ENCODE assay signal across 18 cellular contexts in the genomic region with DNA sequence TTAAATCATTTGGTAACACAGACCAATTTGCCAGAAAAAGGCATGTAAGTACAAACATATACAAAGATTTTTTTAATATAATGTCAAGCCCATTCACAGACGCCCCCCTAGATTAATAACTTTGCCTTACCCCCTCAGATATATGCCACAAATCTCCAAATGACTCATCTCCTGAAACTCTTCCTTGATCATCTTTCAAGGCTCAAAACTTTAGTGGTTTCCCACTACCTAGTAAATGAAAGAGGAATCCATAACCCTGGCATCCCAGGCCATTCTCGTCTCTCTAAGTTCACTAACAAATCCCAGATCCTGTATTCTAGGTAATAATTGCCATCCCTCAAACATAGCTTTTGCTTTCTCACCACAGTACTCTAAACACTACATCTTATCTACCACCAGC.
DNase-seq lines count a peak whose midpoint lies in the region; TF ChIP-seq lines count a peak whose summit lies in the region.
"Had no signal": no experiment of that assay in that cellular context is flagged by ENCODE, and none has a peak within 500 bp of the region (broad histone marks: within the 10 kb centered on the region; RNA-seq: fewer than 3 reads in every experiment).

No MANE protein-coding gene starts in this region.

- H3K27ac ChIP-seq in SK-N-SH (ENCODE audit: low read depth in 2 of 2, low read length in 1 of 2) (peak overlapping the region; percentile 73 to 87; a peak in 3 of 4 replicates), osteoblast (ENCODE audit: low read depth, low read length) (peak overlapping the region; percentile 34)
- H3K27ac ChIP-seq: Peyer's patch had no signal

- POLR2A ChIA-PET in SK-N-SH (lab: Yijun Ruan, JAX): no interaction called here

- peak overlapping the region; percentile 23; the same call in 1 of the 2 replicates for H3K9ac ChIP-seq in SK-N-SH

- H3K36me3 ChIP-seq in SK-N-SH (replicated peaks in 1 of 2; ENCODE audit: control insufficient read depth in 1 of 2, insufficient read depth in 2 of 2, low read length in 1 of 2) (peaks cover 14 to 21% of the 10 kb centered on the region in 2 experiments), osteoblast (ENCODE audit: insufficient read depth, low read length) (peaks cover 9% of the 10 kb centered on the region)
- H3K36me3 ChIP-seq: Peyer's patch had no signal

- no peaks in the 10 kb centered on the region for H3K36me3 Mint-ChIP-seq in chondrocyte (ENCODE audit: low read depth)
- H3K36me3 Mint-ChIP-seq in immature natural killer cell: peaks cover 0 to 5% (median 5%) of the 10 kb centered on the region in 3 donors

- H3K4me1 Mint-ChIP-seq in chondrocyte (ENCODE audit: low read depth) (peaks cover 49% of the 10 kb centered on the region), immature natural killer cell (no peaks in the 10 kb centered on the region)
- H3K4me1 Mint-ChIP-seq: CD4-positive, CD25-positive, alpha-beta regulatory T cell had no signal

- DNase-seq in ELR (ENCODE audit: low read depth): peak; percentile 37
- no peak for DNase-seq in SK-N-SH
- DNase-seq in chondrocyte (ENCODE audit: low spot score): no peak
- DNase-seq in osteoblast (ENCODE audit: insufficient read length, low spot score, missing footprints): peak; percentile 19
- DNase-seq in NCI-H187 treated with DMSO at 0.1 percent for 48 hours (lab: John Stamatoyannopoulos, UW): no peak
- DNase-seq in immature natural killer cell: no peak
- DNase-seq in foreskin melanocyte: no peak
- DNase-seq: CD4-positive, CD25-positive, alpha-beta regulatory T cell; DMS79; Kasumi-1; MM.1S; NCI-H1048; NCI-H1436; NCI-H1930; NCI-H748 treated with DMSO at 0.1 percent for 48 hours; Peyer's patch had no signal

- TF ChIP-seq RAD21 in SK-N-SH (IDR thresholded peaks at IDR 0.05; ENCODE audit: low read length): no peak

- H3K4me3 Mint-ChIP-seq in chondrocyte (ENCODE audit: unreplicated experiment) (no peak overlapping the region), immature natural killer cell (no peak overlapping the region)
- H3K4me3 Mint-ChIP-seq: CD4-positive, CD25-positive, alpha-beta regulatory T cell; GM23338 had no signal

- WGBS in SK-N-SH (ENCODE audit: low lambda C conversion rate): 10% methylated on average over 2 of the region's 2 CpGs

- H2AFZ ChIP-seq in SK-N-SH (ENCODE audit: low read depth) (0 out of 2 replicates have a peak overlapping the region, but pooled peaks have one; percentile 7), osteoblast (ENCODE audit: low read length) (peak overlapping the region; percentile 63)
- H2AFZ ChIP-seq: GM23338 had no signal

- TF ChIP-seq CTCF in SK-N-SH (IDR thresholded peaks at IDR 0.05): no peak
- no peak for TF ChIP-seq CTCF in chondrocyte (IDR thresholded peaks at IDR 0.05)
- TF ChIP-seq CTCF in osteoblast (IDR thresholded peaks at IDR 0.05; ENCODE audit: extremely low read depth, low read depth, low read length): no peak

- H3K4me3 ChIP-seq in SK-N-SH (ENCODE audit: low read depth in 2 of 2, low read length in 1 of 2) (no peak overlapping the region), osteoblast (ENCODE audit: insufficient read depth, low read length) (no peak overlapping the region)
- H3K4me3 ChIP-seq: GM23338, HAP-1, Peyer's patch had no signal

- no peaks in the 10 kb centered on the region for H3K9me3 ChIP-seq in SK-N-SH
- no peaks in the 10 kb centered on the region for H3K9me3 ChIP-seq in osteoblast (ENCODE audit: low read depth, low read length)
- H3K9me3 ChIP-seq: HAP-1, Peyer's patch had no signal

- no peaks in the 10 kb centered on the region for H3K9me3 Mint-ChIP-seq in chondrocyte (ENCODE audit: low read depth)
- no peaks in the 10 kb centered on the region for H3K9me3 Mint-ChIP-seq in immature natural killer cell
- H3K9me3 Mint-ChIP-seq: CD4-positive, CD25-positive, alpha-beta regulatory T cell; GM23338 had no signal

- H3K79me2 ChIP-seq in SK-N-SH (ENCODE audit: insufficient read depth) (no peaks in the 10 kb centered on the region; the same call in 1 of the 2 replicates), osteoblast (ENCODE audit: insufficient read depth, low read length) (no peaks in the 10 kb centered on the region)

- H3K27me3 Mint-ChIP-seq in chondrocyte (ENCODE audit: low read depth): no peaks in the 10 kb centered on the region
- peaks cover 0 to 4% (median 0%) of the 10 kb centered on the region in 3 donors for H3K27me3 Mint-ChIP-seq in immature natural killer cell (ENCODE audit: low read depth in 3 of 3)

- H4K20me1 ChIP-seq in SK-N-SH (ENCODE audit: insufficient read depth) (no peaks in the 10 kb centered on the region), osteoblast (ENCODE audit: insufficient read depth, low read length) (no peaks in the 10 kb centered on the region)

- TF ChIP-seq EP300 in SK-N-SH (IDR thresholded peaks at IDR 0.05; ENCODE audit: borderline replicate concordance in 1 of 2, low read depth in 1 of 2, low read length in 1 of 2): peak in 1 of 2 experiments; percentile 54; a peak in 1 of 4 replicates

- H3K4me1 ChIP-seq in SK-N-SH (ENCODE audit: control insufficient read depth in 1 of 2, insufficient read depth in 2 of 2, low read depth in 1 of 2, low read length in 1 of 2) (peaks cover 0 to 38% of the 10 kb centered on the region in 2 experiments; a peak in 3 of 4 replicates), osteoblast (ENCODE audit: insufficient read depth, low read length) (peaks cover 46% of the 10 kb centered on the region)
- H3K4me1 ChIP-seq: HAP-1, Peyer's patch had no signal

- no peaks in the 10 kb centered on the region; the same call in 1 of the 2 replicates for H3K9me2 ChIP-seq in SK-N-SH

- CTCF ChIA-PET in SK-N-SH (lab: Yijun Ruan, JAX): interaction anchor here (0.8 to 1.3 kb wide), 2 partner anchors 10 to 62 kb away, joined by 3 read pairs; a partner anchor contains a TSS

- H3K27ac Mint-ChIP-seq in chondrocyte (ENCODE audit: unreplicated experiment) (peak overlapping the region; percentile 28), immature natural killer cell (no peak overlapping the region)
- H3K27ac Mint-ChIP-seq: CD4-positive, CD25-positive, alpha-beta regulatory T cell; GM23338 had no signal

- peaks cover 45% of the 10 kb centered on the region for H3F3A ChIP-seq in SK-N-SH (replicated peaks; ENCODE audit: insufficient read depth)

- H3K4me2 ChIP-seq in SK-N-SH (0 out of 2 replicates have a peak overlapping the region, but pooled peaks have one; percentile 14), osteoblast (ENCODE audit: insufficient read depth, low read length) (no peak overlapping the region)
- H3K4me2 ChIP-seq: GM23338 had no signal

- H3K27me3 ChIP-seq in SK-N-SH (ENCODE audit: insufficient read depth) (no peaks in the 10 kb centered on the region), osteoblast (ENCODE audit: insufficient read depth, low read length) (no peaks in the 10 kb centered on the region)
- H3K27me3 ChIP-seq: Peyer's patch had no signal

TF ChIP-seq in SK-N-SH, 30 proteins besides CTCF, POLR2A, EP300 and RAD21 (continues in another document):
- TF ChIP-seq, protein P1, sequence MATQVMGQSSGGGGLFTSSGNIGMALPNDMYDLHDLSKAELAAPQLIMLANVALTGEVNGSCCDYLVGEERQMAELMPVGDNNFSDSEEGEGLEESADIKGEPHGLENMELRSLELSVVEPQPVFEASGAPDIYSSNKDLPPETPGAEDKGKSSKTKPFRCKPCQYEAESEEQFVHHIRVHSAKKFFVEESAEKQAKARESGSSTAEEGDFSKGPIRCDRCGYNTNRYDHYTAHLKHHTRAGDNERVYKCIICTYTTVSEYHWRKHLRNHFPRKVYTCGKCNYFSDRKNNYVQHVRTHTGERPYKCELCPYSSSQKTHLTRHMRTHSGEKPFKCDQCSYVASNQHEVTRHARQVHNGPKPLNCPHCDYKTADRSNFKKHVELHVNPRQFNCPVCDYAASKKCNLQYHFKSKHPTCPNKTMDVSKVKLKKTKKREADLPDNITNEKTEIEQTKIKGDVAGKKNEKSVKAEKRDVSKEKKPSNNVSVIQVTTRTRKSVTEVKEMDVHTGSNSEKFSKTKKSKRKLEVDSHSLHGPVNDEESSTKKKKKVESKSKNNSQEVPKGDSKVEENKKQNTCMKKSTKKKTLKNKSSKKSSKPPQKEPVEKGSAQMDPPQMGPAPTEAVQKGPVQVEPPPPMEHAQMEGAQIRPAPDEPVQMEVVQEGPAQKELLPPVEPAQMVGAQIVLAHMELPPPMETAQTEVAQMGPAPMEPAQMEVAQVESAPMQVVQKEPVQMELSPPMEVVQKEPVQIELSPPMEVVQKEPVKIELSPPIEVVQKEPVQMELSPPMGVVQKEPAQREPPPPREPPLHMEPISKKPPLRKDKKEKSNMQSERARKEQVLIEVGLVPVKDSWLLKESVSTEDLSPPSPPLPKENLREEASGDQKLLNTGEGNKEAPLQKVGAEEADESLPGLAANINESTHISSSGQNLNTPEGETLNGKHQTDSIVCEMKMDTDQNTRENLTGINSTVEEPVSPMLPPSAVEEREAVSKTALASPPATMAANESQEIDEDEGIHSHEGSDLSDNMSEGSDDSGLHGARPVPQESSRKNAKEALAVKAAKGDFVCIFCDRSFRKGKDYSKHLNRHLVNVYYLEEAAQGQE (IDR thresholded peaks at IDR 0.05; ENCODE audit: low read depth, low read length): no peak
- TF ChIP-seq RFX5 (IDR thresholded peaks at IDR 0.05; ENCODE audit: low read length) (no peak), TCF12 (IDR thresholded peaks at IDR 0.05) (peak; percentile 79), MEF2A (IDR thresholded peaks at IDR 0.05; ENCODE audit: borderline replicate concordance, low read depth) (no peak), FOXM1 (IDR thresholded peaks at IDR 0.05; ENCODE audit: low read depth) (no peak), YY1 (IDR thresholded peaks at IDR 0.05; ENCODE audit: low read depth) (no peak), EZH2phosphoT487 (IDR thresholded peaks at IDR 0.05; ENCODE audit: borderline replicate concordance, low read depth) (no peak), GABPA (IDR thresholded peaks at IDR 0.05; ENCODE audit: low read depth) (no peak), ELF1 (IDR thresholded peaks at IDR 0.05) (no peak)
- TF ChIP-seq, protein P2, sequence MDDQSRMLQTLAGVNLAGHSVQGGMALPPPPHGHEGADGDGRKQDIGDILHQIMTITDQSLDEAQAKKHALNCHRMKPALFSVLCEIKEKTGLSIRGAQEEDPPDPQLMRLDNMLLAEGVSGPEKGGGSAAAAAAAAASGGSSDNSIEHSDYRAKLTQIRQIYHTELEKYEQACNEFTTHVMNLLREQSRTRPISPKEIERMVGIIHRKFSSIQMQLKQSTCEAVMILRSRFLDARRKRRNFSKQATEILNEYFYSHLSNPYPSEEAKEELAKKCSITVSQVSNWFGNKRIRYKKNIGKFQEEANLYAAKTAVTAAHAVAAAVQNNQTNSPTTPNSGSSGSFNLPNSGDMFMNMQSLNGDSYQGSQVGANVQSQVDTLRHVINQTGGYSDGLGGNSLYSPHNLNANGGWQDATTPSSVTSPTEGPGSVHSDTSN (IDR thresholded peaks at IDR 0.05): peak; percentile 81

Comparison
In these comparisons a context has a peak if more than half of its experiments do, and no peak if none do; other contexts are left out.
1. DNase-seq: peak in ELR (single experiment) and osteoblast (single experiment); none in SK-N-SH (single experiment), chondrocyte (single experiment), NCI-H187 treated with DMSO at 0.1 percent for 48 hours (single experiment), immature natural killer cell (0 of 3) and foreskin melanocyte (single experiment).